Comparison of ENCODE assay signal across 14 cellular contexts in the genomic region with DNA sequence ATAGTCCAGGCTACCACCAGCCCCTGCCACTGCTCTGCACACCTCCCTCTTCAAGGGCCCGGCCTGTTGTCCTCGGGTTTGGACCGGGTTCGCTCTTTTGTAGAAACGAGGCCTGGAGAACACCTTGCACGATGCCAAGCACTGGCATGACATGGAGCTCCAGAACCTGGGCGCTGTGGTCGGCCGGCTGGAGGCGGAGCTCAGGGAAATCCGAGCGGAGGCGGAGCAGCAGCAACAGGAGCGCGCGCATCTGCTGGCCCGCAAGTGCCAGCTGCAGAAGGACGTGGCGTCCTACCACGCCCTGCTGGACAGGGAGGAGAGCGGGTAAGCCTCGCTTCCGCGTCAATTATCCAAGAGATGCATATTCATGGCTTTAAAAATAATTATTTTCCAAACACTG.
DNase-seq lines count a peak whose midpoint lies in the region; ATAC-seq and TF ChIP-seq lines count a peak whose summit lies in the region.
"Had no signal": no experiment of that assay in that cellular context is flagged by ENCODE, and none has a peak within 500 bp of the region (broad histone marks: within the 10 kb centered on the region; RNA-seq: fewer than 3 reads in every experiment).

No MANE protein-coding gene starts in this region.

- no peak overlapping the region for H4K91ac ChIP-seq in H9 (ENCODE audit: insufficient read length, low read depth, low read length)

- no peak overlapping the region for H2BK12ac ChIP-seq in H9 (ENCODE audit: insufficient read length, low read depth, low read length)

- H3K79me1 ChIP-seq in H9 (ENCODE audit: insufficient read depth, low read depth, low read length, poor library complexity, severe bottlenecking): no peaks in the 10 kb centered on the region

- H3T11ph ChIP-seq in H9 (ENCODE audit: low read length): no peak overlapping the region

- H2BK20ac ChIP-seq in H9 (ENCODE audit: low read depth, low read length, poor library complexity, severe bottlenecking): no peak overlapping the region

- H3K56ac ChIP-seq in H9 (ENCODE audit: insufficient read length, low read depth, low read length): no peak overlapping the region

- H3K4me1 ChIP-seq in H9 (ENCODE audit: insufficient read depth, low read length) (peaks cover 2% of the 10 kb centered on the region; the same call in 1 of the 2 replicates), OCI-LY1 (ENCODE audit: insufficient read depth, low read length, severe bottlenecking) (peaks cover 83% of the 10 kb centered on the region), skeletal muscle satellite cell (ENCODE audit: control insufficient read depth, insufficient read depth, low read length) (peaks cover 22% of the 10 kb centered on the region)

- no peaks in the 10 kb centered on the region for H4K20me1 ChIP-seq in H9 (ENCODE audit: control insufficient read depth, insufficient read depth, insufficient read length)
- no peaks in the 10 kb centered on the region for H4K20me1 ChIP-seq in OCI-LY1 (ENCODE audit: insufficient read depth, low read length)

- DNase-seq in H9 (peak; percentile 75), foreskin fibroblast (peak; percentile 30 to 66), OCI-M1 (lab: John Stamatoyannopoulos, UW) (no peak), NCI-H526 treated with DMSO at 0.1 percent for 48 hours (lab: John Stamatoyannopoulos, UW) (no peak)
- DNase-seq: activated T-cell treated with anti-CD3 and anti-CD28 coated beads, Interleukin-2, amount 50 U/mL, for 4 hours; islet precursor cell; KG1; NCI-H2171 treated with DMSO at 0.1 percent for 48 hours; stimulated activated naive CD8-positive, alpha-beta T cell treated with anti-CD3 and anti-CD28 coated beads, Interleukin-15, Interleukin-2, amounts not matched to agents 100 U/mL and 50 U/mL, for 24 hours; WERI-Rb-1 had no signal

- H3K79me2 ChIP-seq in H9 (ENCODE audit: insufficient read depth, low read length) (no peaks in the 10 kb centered on the region), OCI-LY1 (ENCODE audit: insufficient read depth, low read length) (no peaks in the 10 kb centered on the region)

- H2BK5ac ChIP-seq in H9 (ENCODE audit: insufficient read length, low read length): no peak overlapping the region

- H3K9me2 ChIP-seq in OCI-LY1 (ENCODE audit: low read depth, low read length): no peaks in the 10 kb centered on the region

- H3K27me3 ChIP-seq in H9 (ENCODE audit: insufficient read depth, low read length) (no peaks in the 10 kb centered on the region), OCI-LY1 (ENCODE audit: insufficient read depth, low read length) (no peaks in the 10 kb centered on the region), skeletal muscle satellite cell (ENCODE audit: control insufficient read depth, insufficient read depth, low read length) (no peaks in the 10 kb centered on the region)

- H3K9ac ChIP-seq in H9 (ENCODE audit: extremely low read depth, insufficient read length, low read length) (no peak overlapping the region), OCI-LY1 (ENCODE audit: low read length) (no peak overlapping the region), skeletal muscle satellite cell (ENCODE audit: low read depth, low read length) (no peak overlapping the region)

- no peak overlapping the region for H3K23ac ChIP-seq in H9 (ENCODE audit: insufficient read length, low read depth, low read length)

- H3K4me1 Mint-ChIP-seq in H9: peaks cover 30 to 31% of the 10 kb centered on the region in 2 experiments

- H3K27ac Mint-ChIP-seq in H9: no peak overlapping the region

- H2AK5ac ChIP-seq in H9 (ENCODE audit: insufficient read length, low read length): no peak overlapping the region

- H2BK15ac ChIP-seq in H9 (ENCODE audit: low read depth, low read length): no peak overlapping the region

- no peaks in the 10 kb centered on the region for H3K36me3 Mint-ChIP-seq in H9 (ENCODE audit: insufficient read depth in 1 of 3, low read depth in 3 of 3)

- TF ChIP-seq CTCF in H9 (conservative IDR thresholded peaks at IDR 0.05) (no peak), OCI-LY1 (IDR thresholded peaks at IDR 0.05; ENCODE audit: low read length) (no peak), foreskin fibroblast (IDR thresholded peaks at IDR 0.05; ENCODE audit: low read depth, low read length) (no peak)

- H3K4ac ChIP-seq in H9 (ENCODE audit: low read depth, low read length): no peak overlapping the region

- H3K4me3 ChIP-seq in OCI-LY1 (ENCODE audit: low read depth, low read length, poor library complexity, severe bottlenecking): no peak overlapping the region
- H3K4me3 ChIP-seq in foreskin fibroblast (ENCODE audit: low read depth in 1 of 2, low read length in 2 of 2): no peak overlapping the region
- H3K4me3 ChIP-seq in skeletal muscle satellite cell (ENCODE audit: low read length): no peak overlapping the region

- no peaks in the 10 kb centered on the region for H3K23me2 ChIP-seq in H9 (ENCODE audit: insufficient read length, low read depth, low read length, poor library complexity, severe bottlenecking)

- peak overlapping the region in 1 of 2 experiments; percentile 26; a peak in 2 of 5 replicates for H3K4me3 Mint-ChIP-seq in H9
- H3K4me3 Mint-ChIP-seq: activated T-cell treated with anti-CD3 and anti-CD28 coated beads, Interleukin-2, amount 50 U/mL, for 4 hours had no signal

- WGBS in H9 (ENCODE audit: extremely low coverage, insufficient read length, low lambda C conversion rate): no CpG with 5 or more reads among the region's 24 CpGs

- H3K9me3 ChIP-seq in H9 (ENCODE audit: control insufficient read depth, low read depth, low read length) (no peaks in the 10 kb centered on the region), OCI-LY1 (ENCODE audit: low read length) (no peaks in the 10 kb centered on the region), skeletal muscle satellite cell (replicated peaks; ENCODE audit: low read length) (no peaks in the 10 kb centered on the region)

- no peak overlapping the region for H4K8ac ChIP-seq in H9 (replicated peaks; ENCODE audit: insufficient read length, low read depth, low read length)

- no peak overlapping the region for H2BK120ac ChIP-seq in H9 (ENCODE audit: low read depth, low read length, poor library complexity, severe bottlenecking)

- H3K36me3 ChIP-seq in OCI-LY1 (ENCODE audit: insufficient read depth, low read length): 0 out of 2 replicates have a peak, but pooled peaks cover 9% of the 10 kb centered on the region
- no peaks in the 10 kb centered on the region for H3K36me3 ChIP-seq in skeletal muscle satellite cell (ENCODE audit: insufficient read depth, low read length)
- H3K36me3 ChIP-seq: WERI-Rb-1 had no signal

- H3K14ac ChIP-seq in H9 (ENCODE audit: insufficient read depth, low read length): no peak overlapping the region; the same call in 1 of the 2 replicates

- H3K27ac ChIP-seq in H9 (ENCODE audit: insufficient read length, low read depth, low read length) (no peak overlapping the region), OCI-LY1 (ENCODE audit: low read depth, low read length, poor library complexity, severe bottlenecking) (peak overlapping the region; percentile 98)
- H3K27ac ChIP-seq: WERI-Rb-1 had no signal

- H3K18ac ChIP-seq in H9 (ENCODE audit: insufficient read length, low read depth, low read length): no peak overlapping the region

- H4K5ac ChIP-seq in H9 (ENCODE audit: insufficient read length, low read depth, low read length): no peak overlapping the region

- H2AFZ ChIP-seq in H9 (ENCODE audit: low read length) (no peak overlapping the region), OCI-LY1 (ENCODE audit: low read length) (no peak overlapping the region)

- H3K27me3 Mint-ChIP-seq in H9 (ENCODE audit: low read depth): peaks cover 15% of the 10 kb centered on the region

- ATAC-seq in GM19324 (IDR thresholded peaks at IDR 0.05; ENCODE audit: low FRiP score, unreplicated experiment) (no peak), HG03039 (IDR thresholded peaks at IDR 0.05; ENCODE audit: unreplicated experiment) (no peak)
- ATAC-seq: activated T-cell treated with anti-CD3 and anti-CD28 coated beads, Interleukin-2, amount 50 U/mL, for 4 hours; stimulated activated naive CD8-positive, alpha-beta T cell treated with anti-CD3 and anti-CD28 coated beads, Interleukin-15, Interleukin-2, amounts not matched to agents 100 U/mL and 50 U/mL, for 24 hours had no signal

- no peaks in the 10 kb centered on the region for H3K9me3 Mint-ChIP-seq in H9
- H3K9me3 Mint-ChIP-seq: activated T-cell treated with anti-CD3 and anti-CD28 coated beads, Interleukin-2, amount 50 U/mL, for 4 hours had no signal

- H3K4me2 ChIP-seq in H9 (ENCODE audit: insufficient read depth, insufficient read length, low read length): no peak overlapping the region
- no peak overlapping the region for H3K4me2 ChIP-seq in OCI-LY1 (ENCODE audit: low read length)
- H3K4me2 ChIP-seq in skeletal muscle satellite cell (ENCODE audit: low read length): peak overlapping the region; percentile 55

- peaks cover 10% of the 10 kb centered on the region for H3F3A ChIP-seq in OCI-LY1 (ENCODE audit: insufficient read depth, low read length)

Comparison
In these comparisons a context has a peak if more than half of its experiments do, and no peak if none do; other contexts are left out.
1. DNase-seq: peak in H9 (single experiment) and foreskin fibroblast (2 of 2); none in OCI-M1 (single experiment) and NCI-H526 treated with DMSO at 0.1 percent for 48 hours (single experiment).